Comparison of ENCODE assay signal across 22 cellular contexts in the genomic region with DNA sequence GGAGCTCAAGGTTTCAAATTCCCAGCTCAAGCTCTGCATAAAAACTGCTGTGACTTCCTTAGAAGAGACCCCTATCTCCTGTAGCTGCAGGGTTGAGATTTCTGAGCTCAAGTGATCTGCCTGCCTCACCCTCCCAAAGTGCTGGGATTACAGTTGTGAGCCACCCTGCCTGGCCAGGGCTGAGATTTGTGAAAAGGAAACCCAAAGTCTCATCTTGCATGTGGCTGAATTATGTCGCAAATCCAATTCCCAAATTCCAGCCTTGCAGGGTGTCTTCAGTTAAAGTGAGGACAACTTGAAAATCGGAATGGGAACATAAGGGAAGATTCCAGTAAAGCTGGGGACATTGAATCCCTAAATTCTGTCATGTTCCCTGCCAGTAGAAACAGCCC. TPM values are rescaled to one million over a fixed set of nuclear protein-coding genes. Genes with fewer than 3 reads are reported as not detected.
DNase-seq lines count a peak whose midpoint lies in the region; ATAC-seq, FAIRE-seq and TF ChIP-seq lines count a peak whose summit lies in the region.
"Had no signal": no experiment of that assay in that cellular context is flagged by ENCODE, and none has a peak within 500 bp of the region (broad histone marks: within the 10 kb centered on the region; RNA-seq: fewer than 3 reads in every experiment).

No MANE protein-coding gene starts in this region.

- WGBS in thymus = 94% methylated on average over 2 of the region's 2 CpGs
- 62% methylated on average over 2 of the region's 2 CpGs for WGBS in HepG2 (ENCODE audit: low lambda C conversion rate)

- POLR2A ChIA-PET in HCT116 (lab: Charles Lee) (interaction anchor here (4.4 kb wide), 1 partner anchor 15 kb away, joined by 25 read pairs; a partner anchor contains a TSS), HepG2 (lab: Yijun Ruan, JAX) (interaction anchor here (0.8 to 5.2 kb wide), 8 partner anchors 9 to 91 kb away, joined by 3 to 39 read pairs (median 5); a partner anchor contains a TSS)

- no peak overlapping the region for H3K9ac ChIP-seq in HCT116 (ENCODE audit: low read length)
- no peak overlapping the region for H3K9ac ChIP-seq in HepG2 (ENCODE audit: insufficient read depth, low read depth, low read length)

- TF ChIP-seq CTCF in HCT116 (IDR thresholded peaks at IDR 0.05 in 2 of 3, conservative IDR thresholded peaks at IDR 0.05 in 1 of 3; ENCODE audit: borderline replicate concordance in 1 of 3, insufficient read depth in 1 of 3, low read depth in 2 of 3, low read length in 2 of 3) = no peak
- TF ChIP-seq CTCF in HepG2 (CRISPR knock-in tag; IDR thresholded peaks at IDR 0.05) = no peak

- H3K36me3 ChIP-seq in HCT116 (ENCODE audit: control insufficient read depth in 1 of 2, insufficient read depth in 2 of 2, low read length in 2 of 2) = peaks cover 20 to 27% of the 10 kb centered on the region in 2 experiments; a peak in 3 of 4 replicates
- H3K36me3 ChIP-seq in thymus (ENCODE audit: control insufficient read depth, insufficient read depth) = peaks cover 27% of the 10 kb centered on the region
- H3K36me3 ChIP-seq in HepG2 (replicated peaks in 1 of 2; ENCODE audit: control insufficient read depth in 1 of 2, insufficient read depth in 2 of 2, low read length in 2 of 2) = peaks cover 9 to 26% of the 10 kb centered on the region in 2 experiments

- H3K27me3 Mint-ChIP-seq in activated naive CD8-positive, alpha-beta T cell treated with anti-CD3 and anti-CD28 coated beads for 36 hours = no peaks in the 10 kb centered on the region
- H3K27me3 Mint-ChIP-seq: activated T-helper 17 cell treated with anti-CD3 and anti-CD28 coated beads, Interleukin-2, amount 50 U/mL, for 72 hours; naive thymus-derived CD4-positive, alpha-beta T cell had no signal

- no peak for DNase-seq in activated naive CD4-positive, alpha-beta T cell treated with anti-CD3 and anti-CD28 coated beads, Interleukin-2, amount 50 U/mL, for 72 hours (ENCODE audit: low spot score in 2 of 2)
- no peak for DNase-seq in activated naive CD4-positive, alpha-beta T cell treated with Interleukin-2 at 50 U/mL for 16 hours
- DNase-seq in HCT116 (ENCODE audit: low read depth, low spot score) (no peak), AML-193 (lab: John Stamatoyannopoulos, UW) (no peak), HepG2 (ENCODE audit: low spot score) (no peak)
- no peak for DNase-seq in activated naive CD8-positive, alpha-beta T cell treated with anti-CD3 and anti-CD28 coated beads for 36 hours
- DNase-seq: amniotic stem cell; DMS79; IMR-90; islet precursor cell; left ventricle myocardium superior; naive thymus-derived CD4-positive, alpha-beta T cell; NCI-H1105; NCI-H1930; NCI-H226; NCI-H748 treated with DMSO at 0.1 percent for 48 hours; stimulated activated naive CD4-positive, alpha-beta T cell had no signal

- BruUV-seq in HCT116 (replicated peaks; lab: Mats Ljungman, UMichigan) (no TSS peak), HepG2 (replicated peaks; lab: Mats Ljungman, UMichigan) (no TSS peak)

- H2AFZ ChIP-seq in HCT116 (ENCODE audit: low read depth, low read length, poor library complexity, severe bottlenecking) (no peak overlapping the region), HepG2 (ENCODE audit: low read length) (no peak overlapping the region)

- no peaks in the 10 kb centered on the region for H3K79me2 ChIP-seq in HCT116 (ENCODE audit: insufficient read depth, low read length)
- no peaks in the 10 kb centered on the region for H3K79me2 ChIP-seq in HepG2 (ENCODE audit: insufficient read depth, low read length)

- no peaks in the 10 kb centered on the region for H3K9me2 ChIP-seq in HCT116 (ENCODE audit: insufficient read depth)

- H4K20me1 ChIP-seq in HCT116 (ENCODE audit: insufficient read depth) (no peaks in the 10 kb centered on the region), HepG2 (ENCODE audit: insufficient read depth, low read length) (peaks cover 17% of the 10 kb centered on the region; the same call in 1 of the 2 replicates)

- H3K4me1 ChIP-seq in HCT116 (ENCODE audit: control insufficient read depth in 1 of 2, insufficient read depth in 2 of 2, low read length in 2 of 2) (peaks cover 0 to 3% of the 10 kb centered on the region in 2 experiments; a peak in 1 of 4 replicates), thymus (ENCODE audit: control insufficient read depth, insufficient read depth, low read length) (no peaks in the 10 kb centered on the region), HepG2 (ENCODE audit: insufficient read depth, low read length) (peaks cover 67% of the 10 kb centered on the region)

- TF ChIP-seq POLR2A in HCT116 (IDR thresholded peaks at IDR 0.05; ENCODE audit: borderline replicate concordance, extremely low read depth, insufficient read depth, insufficient read length) (no peak), HepG2 (IDR thresholded peaks at IDR 0.05; ENCODE audit: insufficient read depth in 1 of 2, low read depth in 2 of 2, low read length in 2 of 2) (peak in 1 of 2 experiments; percentile 7; a peak in 2 of 4 replicates)

- no peak overlapping the region for H3K4me3 ChIP-seq in HCT116 (replicated peaks in 1 of 2; ENCODE audit: low read depth in 1 of 2, low read length in 2 of 2)
- H3K4me3 ChIP-seq in thymus (ENCODE audit: low read length) = no peak overlapping the region
- H3K4me3 ChIP-seq in HepG2 (replicated peaks in 1 of 3; ENCODE audit: insufficient read depth in 1 of 3, low read depth in 2 of 3, low read length in 3 of 3) = no peak overlapping the region
- H3K4me3 ChIP-seq: smooth muscle cell, thoracic aorta had no signal

- H3K9me3 ChIP-seq in HCT116 (ENCODE audit: control insufficient read depth in 1 of 2, insufficient read depth in 1 of 2, low read depth in 1 of 2, low read length in 2 of 2) (no peaks in the 10 kb centered on the region), thymus (ENCODE audit: control insufficient read depth) (no peaks in the 10 kb centered on the region), HepG2 (ENCODE audit: low read length) (no peaks in the 10 kb centered on the region)
- H3K9me3 ChIP-seq: thoracic aorta had no signal

- H3K4me2 ChIP-seq in HCT116 (ENCODE audit: low read length) (no peak overlapping the region), HepG2 (ENCODE audit: low read depth, low read length) (no peak overlapping the region)
- H3K4me2 ChIP-seq: smooth muscle cell had no signal

- no peak for TF ChIP-seq EP300 in HepG2 (IDR thresholded peaks at IDR 0.05; ENCODE audit: low read depth in 2 of 2, low read length in 2 of 2)
- TF ChIP-seq EP300 in HepG2 (CRISPR knock-in tag; IDR thresholded peaks at IDR 0.05; ENCODE audit: borderline replicate concordance) = no peak

- RAD21 ChIA-PET in HCT116 (lab: Charles Lee; ENCODE audit: low non-redundant PET in 1 of 2, low total read pairs in 2 of 2, uncharacterized antibody in 2 of 2, unreplicated experiment in 2 of 2) = no interaction called here

- H3K4me3 Mint-ChIP-seq in activated naive CD8-positive, alpha-beta T cell treated with anti-CD3 and anti-CD28 coated beads for 36 hours = no peak overlapping the region
- H3K4me3 Mint-ChIP-seq: activated T-helper 17 cell treated with anti-CD3 and anti-CD28 coated beads, Interleukin-2, amount 50 U/mL, for 72 hours; naive thymus-derived CD4-positive, alpha-beta T cell had no signal

- no peaks in the 10 kb centered on the region for H3K27me3 ChIP-seq in HCT116 (ENCODE audit: insufficient read depth, low read length)
- H3K27me3 ChIP-seq in thymus (ENCODE audit: control insufficient read depth, insufficient read depth) = no peaks in the 10 kb centered on the region
- no peaks in the 10 kb centered on the region for H3K27me3 ChIP-seq in HepG2 (ENCODE audit: control insufficient read depth in 1 of 2, insufficient read depth in 2 of 2, low read length in 2 of 2)

- H3K27ac ChIP-seq in HCT116 (ENCODE audit: low read depth, low read length) = no peak overlapping the region
- peak overlapping the region; percentile 11 for H3K27ac ChIP-seq in thymus (ENCODE audit: low read depth)
- no peak overlapping the region for H3K27ac ChIP-seq in HepG2 (ENCODE audit: extremely low read length, insufficient read depth, low read length)
- H3K27ac ChIP-seq: thoracic aorta had no signal

- H3K9me3 Mint-ChIP-seq in activated naive CD4-positive, alpha-beta T cell treated with anti-CD3 and anti-CD28 coated beads, Interleukin-2, amount 50 U/mL, for 72 hours = no peaks in the 10 kb centered on the region
- no peaks in the 10 kb centered on the region for H3K9me3 Mint-ChIP-seq in activated naive CD8-positive, alpha-beta T cell treated with anti-CD3 and anti-CD28 coated beads for 36 hours
- H3K9me3 Mint-ChIP-seq: activated T-helper 17 cell treated with anti-CD3 and anti-CD28 coated beads, Interleukin-2, amount 50 U/mL, for 72 hours; naive thymus-derived CD4-positive, alpha-beta T cell had no signal

- peaks cover 46% of the 10 kb centered on the region for H3K4me1 Mint-ChIP-seq in activated naive CD8-positive, alpha-beta T cell treated with anti-CD3 and anti-CD28 coated beads for 36 hours

- intact Hi-C loops in HCT116 (cut with micrococcal nuclease) = no loop called here
- intact Hi-C loops in HepG2 (cut with micrococcal nuclease; ENCODE audit: unreplicated experiment) = no loop called here

- H3K36me3 Mint-ChIP-seq in activated naive CD4-positive, alpha-beta T cell treated with anti-CD3 and anti-CD28 coated beads, Interleukin-2, amount 50 U/mL, for 72 hours = peaks cover 5 to 25% of the 10 kb centered on the region in 2 donors
- H3K36me3 Mint-ChIP-seq in activated naive CD8-positive, alpha-beta T cell treated with anti-CD3 and anti-CD28 coated beads for 36 hours = peaks cover 32% of the 10 kb centered on the region

- no peak for ATAC-seq in activated naive CD4-positive, alpha-beta T cell treated with anti-CD3 and anti-CD28 coated beads, Interleukin-2, amount 50 U/mL, for 72 hours
- ATAC-seq in HCT116 (no peak), HepG2 (no peak)
- ATAC-seq: activated T-helper 17 cell treated with anti-CD3 and anti-CD28 coated beads, Interleukin-2, amount 50 U/mL, for 72 hours; naive thymus-derived CD4-positive, alpha-beta T cell had no signal

- no peak for TF ChIP-seq RAD21 in HCT116 (IDR thresholded peaks at IDR 0.05; ENCODE audit: low read depth)
- TF ChIP-seq RAD21 in HepG2 (CRISPR knock-in tag; IDR thresholded peaks at IDR 0.05) = no peak

- CTCF ChIA-PET in HCT116 (lab: Charles Lee) (interaction anchor here (1.2 kb wide), 1 partner anchor 17 kb away, joined by 5 read pairs; no protein-coding TSS in a partner anchor), HepG2 (lab: Yijun Ruan, JAX; ENCODE audit: low intra/inter-chr PET ratio, low total read pairs) (no interaction called here)

- no peak for FAIRE-seq in HepG2 (lab: Jason Lieb, UNC)

- H3K27ac Mint-ChIP-seq in activated naive CD4-positive, alpha-beta T cell treated with anti-CD3 and anti-CD28 coated beads, Interleukin-2, amount 50 U/mL, for 72 hours = peak overlapping the region; percentile 24 to 63
- H3K27ac Mint-ChIP-seq in activated naive CD8-positive, alpha-beta T cell treated with anti-CD3 and anti-CD28 coated beads for 36 hours = peak overlapping the region; percentile 26

- in situ Hi-C loops in HepG2 (cut with HindIII; ENCODE audit: extremely low pct_ligation_motif_present, low pct_unique_long_range_greater_than_20kb) = no loop called here

RNA-seq across cellular contexts. Expression of a gene that starts 14.2 kb away (rescaled TPM):
- not detected for total RNA-seq in activated naive CD4-positive, alpha-beta T cell treated with anti-CD3 and anti-CD28 coated beads, Interleukin-2, amount 50 U/mL, for 72 hours
- total RNA-seq in HCT116 (2021; ENCODE audit: unreplicated experiment) (not detected), HepG2 (2016; rRNA removed; fragmentation: Illumina TruSeq; extraction: Trizol) (0.31 TPM in 1 of 2 replicates, not detected in the other)
- polyA plus RNA-seq in HCT116 (2012) = 0.04 TPM in 1 of 2 replicates, not detected in the other
- total RNA-seq in activated naive CD8-positive, alpha-beta T cell treated with anti-CD3 and anti-CD28 coated beads for 36 hours = under 1 TPM in 1 of 2 experiments, not detected in 1; 0.12 TPM
- polyA plus RNA-seq in thymus (1.8 TPM), HepG2 (2011; rRNA removed) (9.8 and 15.7 TPM in 2 replicates)
- total RNA-seq in HepG2 (2016; cell fraction: cytosol; rRNA removed; fragmentation: Illumina TruSeq; extraction: Trizol; ENCODE audit: low read depth) = not detected in 2 replicates
- 0.17 TPM in 1 of 2 replicates, not detected in the other for total RNA-seq in HepG2 (2016; cell fraction: insoluble cytoplasmic fraction; rRNA removed; fragmentation: Illumina TruSeq; extraction: Trizol)
- 0.14 and 0.25 TPM in 2 replicates for total RNA-seq in HepG2 (2016; cell fraction: membrane; rRNA removed; fragmentation: Illumina TruSeq; extraction: Trizol)
- 0.28 TPM in 2 replicates for total RNA-seq in HepG2 (2016; cell fraction: nucleus; rRNA removed; fragmentation: Illumina TruSeq; extraction: Trizol)
- 7.5 and 11.8 TPM in 2 replicates for polyA plus RNA-seq in HepG2 (2011; cell fraction: cytosol; rRNA removed)
- polyA plus RNA-seq in HepG2 (2011; cell fraction: nucleus; rRNA removed) = 8.6 and 9.0 TPM in 2 replicates
- 1.5 and 3.1 TPM in 2 replicates for polyA plus RNA-seq in HepG2 (2012)
- 0.25 and 0.33 TPM in 2 replicates for polyA plus RNA-seq in HepG2 (2016; cell fraction: cytosol; fragmentation: Illumina TruSeq; extraction: Trizol; ENCODE audit: low read depth)
- 0.32 and 0.36 TPM in 2 replicates for polyA plus RNA-seq in HepG2 (2016; cell fraction: insoluble cytoplasmic fraction; fragmentation: Illumina TruSeq; extraction: Trizol; ENCODE audit: low read depth)
- polyA plus RNA-seq in HepG2 (2016; cell fraction: membrane; fragmentation: Illumina TruSeq; extraction: Trizol; ENCODE audit: low read depth) = 0.11 and 0.17 TPM in 2 replicates
- 0.56 and 0.62 TPM in 2 replicates for polyA plus RNA-seq in HepG2 (2016; cell fraction: nucleus; fragmentation: Illumina TruSeq; extraction: Trizol; ENCODE audit: insufficient read depth, low read depth)
- 0.07 and 7.1 TPM in 2 replicates for polyA minus RNA-seq in HepG2 (2011; rRNA and poly(A)+ RNA removed; ENCODE audit: low replicate concordance)
- 2.1 and 4.2 TPM in 2 replicates for polyA minus RNA-seq in HepG2 (2011; cell fraction: cytosol; rRNA and poly(A)+ RNA removed)
- 1.5 and 2.5 TPM in 2 replicates for polyA minus RNA-seq in HepG2 (2011; cell fraction: nucleus; rRNA and poly(A)+ RNA removed)
- total RNA-seq: activated T-helper 17 cell treated with anti-CD3 and anti-CD28 coated beads, Interleukin-2, amount 50 U/mL, for 72 hours; IMR-90; naive thymus-derived CD4-positive, alpha-beta T cell; renal cortical epithelial cell; smooth muscle cell; thoracic aorta had no signal
- polyA plus RNA-seq: IMR-90, smooth muscle cell had no signal

RNA-seq across cellular contexts. Expression of a gene that starts 15.7 kb away (rescaled TPM):
- total RNA-seq in activated naive CD4-positive, alpha-beta T cell treated with anti-CD3 and anti-CD28 coated beads, Interleukin-2, amount 50 U/mL, for 72 hours = 100 to 1,000 TPM; 146 to 175 TPM
- 113 TPM for total RNA-seq in HCT116 (2021; ENCODE audit: unreplicated experiment)
- 120 and 132 TPM in 2 replicates for polyA plus RNA-seq in HCT116 (2012)
- total RNA-seq in activated naive CD8-positive, alpha-beta T cell treated with anti-CD3 and anti-CD28 coated beads for 36 hours = 100 to 1,000 TPM; 143 to 149 TPM
- 105 TPM for polyA plus RNA-seq in thymus
- 65.3 and 96.2 TPM in 2 replicates for total RNA-seq in HepG2 (2016; rRNA removed; fragmentation: Illumina TruSeq; extraction: Trizol)
- total RNA-seq in HepG2 (2016; cell fraction: cytosol; rRNA removed; fragmentation: Illumina TruSeq; extraction: Trizol; ENCODE audit: low read depth) = 30.1 and 30.9 TPM in 2 replicates
- total RNA-seq in HepG2 (2016; cell fraction: insoluble cytoplasmic fraction; rRNA removed; fragmentation: Illumina TruSeq; extraction: Trizol) = 63.9 and 93.3 TPM in 2 replicates
- total RNA-seq in HepG2 (2016; cell fraction: membrane; rRNA removed; fragmentation: Illumina TruSeq; extraction: Trizol) = 64.8 and 86.4 TPM in 2 replicates
- 133 and 155 TPM in 2 replicates for total RNA-seq in HepG2 (2016; cell fraction: nucleus; rRNA removed; fragmentation: Illumina TruSeq; extraction: Trizol)
- polyA plus RNA-seq in HepG2 (2011; rRNA removed) = 311 and 323 TPM in 2 replicates
- 179 and 230 TPM in 2 replicates for polyA plus RNA-seq in HepG2 (2011; cell fraction: cytosol; rRNA removed)
- polyA plus RNA-seq in HepG2 (2011; cell fraction: nucleus; rRNA removed) = 192 and 208 TPM in 2 replicates
- polyA plus RNA-seq in HepG2 (2012) = 165 and 190 TPM in 2 replicates
- 33.0 and 44.6 TPM in 2 replicates for polyA plus RNA-seq in HepG2 (2016; cell fraction: cytosol; fragmentation: Illumina TruSeq; extraction: Trizol; ENCODE audit: low read depth)
- polyA plus RNA-seq in HepG2 (2016; cell fraction: insoluble cytoplasmic fraction; fragmentation: Illumina TruSeq; extraction: Trizol; ENCODE audit: low read depth) = 80.1 and 93.2 TPM in 2 replicates
- 58.1 and 78.2 TPM in 2 replicates for polyA plus RNA-seq in HepG2 (2016; cell fraction: membrane; fragmentation: Illumina TruSeq; extraction: Trizol; ENCODE audit: low read depth)
- 216 and 231 TPM in 2 replicates for polyA plus RNA-seq in HepG2 (2016; cell fraction: nucleus; fragmentation: Illumina TruSeq; extraction: Trizol; ENCODE audit: insufficient read depth, low read depth)
- polyA minus RNA-seq in HepG2 (2011; rRNA and poly(A)+ RNA removed; ENCODE audit: low replicate concordance) = 206 and 472 TPM in 2 replicates
- 126 and 139 TPM in 2 replicates for polyA minus RNA-seq in HepG2 (2011; cell fraction: cytosol; rRNA and poly(A)+ RNA removed)
- polyA minus RNA-seq in HepG2 (2011; cell fraction: nucleus; rRNA and poly(A)+ RNA removed) = 287 and 365 TPM in 2 replicates

RNA-seq across cellular contexts. Expression of a gene that starts 41.8 kb away (rescaled TPM):
- 100 to 1,000 TPM; 231 to 254 TPM for total RNA-seq in activated naive CD4-positive, alpha-beta T cell treated with anti-CD3 and anti-CD28 coated beads, Interleukin-2, amount 50 U/mL, for 72 hours
- total RNA-seq in HCT116 (2021; ENCODE audit: unreplicated experiment) = 10.4 TPM
- polyA plus RNA-seq in HCT116 (2012) = 5.1 and 5.5 TPM in 2 replicates
- total RNA-seq in activated naive CD8-positive, alpha-beta T cell treated with anti-CD3 and anti-CD28 coated beads for 36 hours = 100 to 1,000 TPM; 142 to 151 TPM
- polyA plus RNA-seq in thymus = 63.9 TPM
- total RNA-seq in HepG2 (2016; rRNA removed; fragmentation: Illumina TruSeq; extraction: Trizol) = 3.1 and 6.3 TPM in 2 replicates
- total RNA-seq in HepG2 (2016; cell fraction: cytosol; rRNA removed; fragmentation: Illumina TruSeq; extraction: Trizol; ENCODE audit: low read depth) = 1.8 and 4.8 TPM in 2 replicates
- 3.7 and 4.8 TPM in 2 replicates for total RNA-seq in HepG2 (2016; cell fraction: insoluble cytoplasmic fraction; rRNA removed; fragmentation: Illumina TruSeq; extraction: Trizol)
- total RNA-seq in HepG2 (2016; cell fraction: membrane; rRNA removed; fragmentation: Illumina TruSeq; extraction: Trizol) = 2.8 and 2.9 TPM in 2 replicates
- 12.6 and 13.0 TPM in 2 replicates for total RNA-seq in HepG2 (2016; cell fraction: nucleus; rRNA removed; fragmentation: Illumina TruSeq; extraction: Trizol)
- polyA plus RNA-seq in HepG2 (2011; rRNA removed) = 12.7 and 15.7 TPM in 2 replicates
- 4.5 and 4.8 TPM in 2 replicates for polyA plus RNA-seq in HepG2 (2011; cell fraction: cytosol; rRNA removed)
- 114 and 130 TPM in 2 replicates for polyA plus RNA-seq in HepG2 (2011; cell fraction: nucleus; rRNA removed)
- polyA plus RNA-seq in HepG2 (2012) = 3.8 and 11.3 TPM in 2 replicates
- 0.85 and 0.96 TPM in 2 replicates for polyA plus RNA-seq in HepG2 (2016; cell fraction: cytosol; fragmentation: Illumina TruSeq; extraction: Trizol; ENCODE audit: low read depth)
- polyA plus RNA-seq in HepG2 (2016; cell fraction: insoluble cytoplasmic fraction; fragmentation: Illumina TruSeq; extraction: Trizol; ENCODE audit: low read depth) = 3.1 and 3.4 TPM in 2 replicates
- 2.0 and 2.8 TPM in 2 replicates for polyA plus RNA-seq in HepG2 (2016; cell fraction: membrane; fragmentation: Illumina TruSeq; extraction: Trizol; ENCODE audit: low read depth)
- 16.8 and 24.4 TPM in 2 replicates for polyA plus RNA-seq in HepG2 (2016; cell fraction: nucleus; fragmentation: Illumina TruSeq; extraction: Trizol; ENCODE audit: insufficient read depth, low read depth)
- 21.4 and 102 TPM in 2 replicates for polyA minus RNA-seq in HepG2 (2011; rRNA and poly(A)+ RNA removed; ENCODE audit: low replicate concordance)
- 4.4 and 4.9 TPM in 2 replicates for polyA minus RNA-seq in HepG2 (2011; cell fraction: cytosol; rRNA and poly(A)+ RNA removed)
- polyA minus RNA-seq in HepG2 (2011; cell fraction: nucleus; rRNA and poly(A)+ RNA removed) = 33.9 and 46.2 TPM in 2 replicates

Comparison
In these comparisons a context has a peak if more than half of its experiments do, and no peak if none do; other contexts are left out.
1. RNA of a gene that starts 41.8 kb away (total RNA-seq): 231 to 254 TPM in activated naive CD4-positive, alpha-beta T cell treated with anti-CD3 and anti-CD28 coated beads, Interleukin-2, amount 50 U/mL, for 72 hours and 142 to 151 TPM in activated naive CD8-positive, alpha-beta T cell treated with anti-CD3 and anti-CD28 coated beads for 36 hours; 10.4 TPM in HCT116 (single experiment) and 1.8 to 13.0 TPM in HepG2; every median in the first group is over 10 times any median in the second.